ENCODE assay signal across 16 cellular contexts in genomic region chr18:76486029-76486428, GRCh38.
"Had no signal": no experiment of that assay in that cellular context is flagged by ENCODE, and none has a peak within 500 bp of the region (broad histone marks: within the 10 kb centered on the region; RNA-seq: fewer than 3 reads in every experiment).

No MANE protein-coding gene starts in this region.

- ATAC-seq: activated CD8-positive, alpha-beta T cell treated with anti-CD3 and anti-CD28 coated beads for 36 hours; activated naive CD8-positive, alpha-beta T cell treated with anti-CD3 and anti-CD28 coated beads, Interleukin-2, amount 50 U/mL, for 24 hours; activated T-cell treated with anti-CD3 and anti-CD28 coated beads, Interleukin-2, amount 50 U/mL, for 72 hours; gastrocnemius medialis; stimulated activated effector memory CD8-positive, alpha-beta T cell treated with anti-CD3 and anti-CD28 coated beads, Interleukin-12 subunit alpha, Interleukin-12 subunit beta, amount 100 ng/mL, for 72 hours had no signal

- H3K36me3 ChIP-seq: cardiac muscle cell, esophagus squamous epithelium, gastrocnemius medialis, left ventricle myocardium inferior, tibial nerve had no signal

- H3K27ac Mint-ChIP-seq: activated CD8-positive, alpha-beta T cell treated with anti-CD3 and anti-CD28 coated beads for 36 hours; activated naive CD8-positive, alpha-beta T cell treated with anti-CD3 and anti-CD28 coated beads, Interleukin-2, amount 50 U/mL, for 24 hours; activated T-cell treated with anti-CD3 and anti-CD28 coated beads, Interleukin-2, amount 50 U/mL, for 72 hours; stimulated activated effector memory CD8-positive, alpha-beta T cell treated with anti-CD3 and anti-CD28 coated beads, Interleukin-12 subunit alpha, Interleukin-12 subunit beta, amount 100 ng/mL, for 72 hours had no signal

- H3K27ac ChIP-seq: cardiac muscle cell, esophagus squamous epithelium, gastrocnemius medialis, left ventricle myocardium inferior, parathyroid adenoma, VCaP had no signal

- H3K4me3 Mint-ChIP-seq: activated CD8-positive, alpha-beta T cell treated with anti-CD3 and anti-CD28 coated beads for 36 hours; activated naive CD8-positive, alpha-beta T cell treated with anti-CD3 and anti-CD28 coated beads, Interleukin-2, amount 50 U/mL, for 24 hours; activated T-cell treated with anti-CD3 and anti-CD28 coated beads, Interleukin-2, amount 50 U/mL, for 72 hours; stimulated activated effector memory CD8-positive, alpha-beta T cell treated with anti-CD3 and anti-CD28 coated beads, Interleukin-12 subunit alpha, Interleukin-12 subunit beta, amount 100 ng/mL, for 72 hours had no signal

- H3K9me3 Mint-ChIP-seq: activated CD8-positive, alpha-beta T cell treated with anti-CD3 and anti-CD28 coated beads for 36 hours; activated naive CD8-positive, alpha-beta T cell treated with anti-CD3 and anti-CD28 coated beads, Interleukin-2, amount 50 U/mL, for 24 hours; activated T-cell treated with anti-CD3 and anti-CD28 coated beads, Interleukin-2, amount 50 U/mL, for 72 hours; stimulated activated effector memory CD8-positive, alpha-beta T cell treated with anti-CD3 and anti-CD28 coated beads, Interleukin-12 subunit alpha, Interleukin-12 subunit beta, amount 100 ng/mL, for 72 hours had no signal

- H3K27me3 ChIP-seq: cardiac muscle cell, esophagus squamous epithelium, gastrocnemius medialis, tibial nerve had no signal

- H3K9ac ChIP-seq: parathyroid adenoma had no signal

- H2AFZ ChIP-seq: parathyroid adenoma had no signal

- DNase-seq: activated CD8-positive, alpha-beta memory T cell treated with anti-CD3 and anti-CD28 coated beads, Interleukin-2, amount 50 U/mL, for 4 hours; activated CD8-positive, alpha-beta T cell treated with anti-CD3 and anti-CD28 coated beads for 36 hours; activated naive CD8-positive, alpha-beta T cell treated with anti-CD3 and anti-CD28 coated beads, Interleukin-2, amount 50 U/mL, for 24 hours; activated T-cell treated with anti-CD3 and anti-CD28 coated beads, Interleukin-2, amount 50 U/mL, for 72 hours; esophagus squamous epithelium; gastrocnemius medialis; kidney; left ventricle myocardium inferior; mesendoderm; retina; small intestine had no signal

- H3K36me3 Mint-ChIP-seq: stimulated activated effector memory CD8-positive, alpha-beta T cell treated with anti-CD3 and anti-CD28 coated beads, Interleukin-12 subunit alpha, Interleukin-12 subunit beta, amount 100 ng/mL, for 72 hours had no signal

- H3K4me3 ChIP-seq: cardiac muscle cell, esophagus squamous epithelium, gastrocnemius medialis, left ventricle myocardium inferior, tibial nerve had no signal

- H3K9me3 ChIP-seq: esophagus squamous epithelium, gastrocnemius medialis, left ventricle myocardium inferior, tibial nerve had no signal

- H3K27me3 Mint-ChIP-seq: activated naive CD8-positive, alpha-beta T cell treated with anti-CD3 and anti-CD28 coated beads, Interleukin-2, amount 50 U/mL, for 24 hours had no signal
